In the genomic region with DNA sequence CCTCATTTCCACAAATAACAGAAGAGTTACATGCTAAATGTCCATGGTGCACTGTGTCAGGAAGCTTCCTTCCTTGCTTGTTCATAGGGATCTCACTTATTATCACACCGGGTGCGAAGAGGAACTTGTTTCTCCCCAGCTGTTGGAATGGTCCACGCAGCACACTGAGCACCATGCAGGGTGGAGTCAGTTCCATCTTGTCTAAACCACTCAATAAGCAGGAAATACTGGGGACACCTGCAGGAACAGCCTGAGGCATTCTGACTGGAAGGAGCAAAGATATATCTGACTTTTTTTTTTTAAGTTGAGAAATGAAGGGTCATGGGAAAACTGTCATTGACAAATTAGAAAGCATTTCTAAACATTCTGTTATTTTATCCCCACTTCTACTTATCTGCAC, we compare ENCODE assay signal across 30 cellular contexts.
"Had no signal": no experiment of that assay in that cellular context is flagged by ENCODE, and none has a peak within 500 bp of the region (broad histone marks: within the 10 kb centered on the region; RNA-seq: fewer than 3 reads in every experiment).

No MANE protein-coding gene starts in this region.

- H3K27ac ChIP-seq: adrenal gland, body of pancreas, colonic mucosa, gastrocnemius medialis, pancreas, right atrium auricular region, spleen, tibial nerve, VCaP had no signal

- H3K36me3 ChIP-seq: adrenal gland, colonic mucosa, gastrocnemius medialis, pancreas, right atrium auricular region, spleen, tibial nerve had no signal

- H3K9me3 ChIP-seq: adrenal gland, body of pancreas, colonic mucosa, gastrocnemius medialis, pancreas, right atrium auricular region, tibial nerve had no signal

- H3K4me3 ChIP-seq: adrenal gland, body of pancreas, colonic mucosa, gastrocnemius medialis, pancreas, right atrium auricular region, spleen, tibial nerve had no signal

- H3K27ac Mint-ChIP-seq: activated CD4-positive, alpha-beta memory T cell treated with anti-CD3 and anti-CD28 coated beads for 36 hours; activated naive CD4-positive, alpha-beta T cell treated with anti-CD3 and anti-CD28 coated beads for 36 hours; activated naive CD8-positive, alpha-beta T cell treated with anti-CD3 and anti-CD28 coated beads for 36 hours; activated T-helper 1 cell treated with anti-CD3 and anti-CD28 coated beads, Interleukin-12 subunit alpha, Interleukin-12 subunit beta, Interleukin-2, Interleukin-4 antibody, amounts not matched to agents 30 ng/mL and 10 ng/mL and 1 ng/mL, durations not matched to agents 14 hours and 24 hours and 36 hours had no signal

- H3K4me3 Mint-ChIP-seq: activated CD4-positive, alpha-beta memory T cell treated with anti-CD3 and anti-CD28 coated beads for 36 hours; activated naive CD4-positive, alpha-beta T cell treated with anti-CD3 and anti-CD28 coated beads for 36 hours; activated naive CD8-positive, alpha-beta T cell treated with anti-CD3 and anti-CD28 coated beads for 36 hours; activated T-helper 1 cell treated with anti-CD3 and anti-CD28 coated beads, Interleukin-12 subunit alpha, Interleukin-12 subunit beta, Interleukin-2, Interleukin-4 antibody, amounts not matched to agents 30 ng/mL and 10 ng/mL and 1 ng/mL, durations not matched to agents 14 hours and 24 hours and 36 hours; naive thymus-derived CD4-positive, alpha-beta T cell; neural crest cell had no signal

- H3K9me3 Mint-ChIP-seq: activated T-helper 1 cell treated with anti-CD3 and anti-CD28 coated beads, Interleukin-12 subunit alpha, Interleukin-12 subunit beta, Interleukin-2, Interleukin-4 antibody, amounts not matched to agents 30 ng/mL and 10 ng/mL and 1 ng/mL, durations not matched to agents 14 hours and 24 hours and 36 hours; neural crest cell had no signal

- H3K4me1 ChIP-seq: adrenal gland, gastrocnemius medialis, spleen had no signal

- H3K27me3 ChIP-seq: adrenal gland, body of pancreas, colonic mucosa, gastrocnemius medialis, pancreas, right atrium auricular region, spleen, tibial nerve had no signal

- H3K36me3 Mint-ChIP-seq: activated CD4-positive, alpha-beta memory T cell treated with anti-CD3 and anti-CD28 coated beads for 36 hours; activated naive CD8-positive, alpha-beta T cell treated with anti-CD3 and anti-CD28 coated beads for 36 hours; naive thymus-derived CD4-positive, alpha-beta T cell had no signal

- H3K4me1 Mint-ChIP-seq: activated naive CD8-positive, alpha-beta T cell treated with anti-CD3 and anti-CD28 coated beads for 36 hours; naive thymus-derived CD4-positive, alpha-beta T cell had no signal

- DNase-seq: activated CD4-positive, alpha-beta memory T cell treated with anti-CD3 and anti-CD28 coated beads for 36 hours; activated CD4-positive, alpha-beta T cell treated with anti-CD3 and anti-CD28 coated beads for 48 hours; activated CD8-positive, alpha-beta memory T cell treated with anti-CD3 and anti-CD28 coated beads, Interleukin-2, amount 50 U/mL, for 4 hours; activated effector memory CD4-positive, alpha-beta T cell treated with anti-CD3 and anti-CD28 coated beads, Interleukin-2, amount 50 U/mL, for 16 hours; activated naive CD4-positive, alpha-beta T cell treated with anti-CD3 and anti-CD28 coated beads for 36 hours; activated naive CD8-positive, alpha-beta T cell treated with anti-CD3 and anti-CD28 coated beads for 36 hours; activated T-cell treated with anti-CD3 and anti-CD28 coated beads, Interleukin-2, amount 50 U/mL, for 1 hour; adrenal gland; aorta; body of pancreas; colonic mucosa; effector CD8-positive, alpha-beta T cell; erythroblast; gastrocnemius medialis; glutamatergic neuron; left cardiac atrium; left ventricle myocardium superior; midbrain; naive thymus-derived CD4-positive, alpha-beta T cell; nucleus accumbens; pancreas; spleen; stimulated activated naive CD4-positive, alpha-beta T cell; T-helper 9 cell had no signal

- ATAC-seq: activated CD4-positive, CD25-positive, alpha-beta regulatory T cell treated with anti-CD3 and anti-CD28 coated beads, Interleukin-2, amount 50 U/mL, for 24 hours; body of pancreas; gastrocnemius medialis; left cardiac atrium; left ventricle myocardium superior; naive thymus-derived CD4-positive, alpha-beta T cell; pancreas had no signal
